Comparison of ENCODE assay signal across 1 cellular context in the genomic region with DNA sequence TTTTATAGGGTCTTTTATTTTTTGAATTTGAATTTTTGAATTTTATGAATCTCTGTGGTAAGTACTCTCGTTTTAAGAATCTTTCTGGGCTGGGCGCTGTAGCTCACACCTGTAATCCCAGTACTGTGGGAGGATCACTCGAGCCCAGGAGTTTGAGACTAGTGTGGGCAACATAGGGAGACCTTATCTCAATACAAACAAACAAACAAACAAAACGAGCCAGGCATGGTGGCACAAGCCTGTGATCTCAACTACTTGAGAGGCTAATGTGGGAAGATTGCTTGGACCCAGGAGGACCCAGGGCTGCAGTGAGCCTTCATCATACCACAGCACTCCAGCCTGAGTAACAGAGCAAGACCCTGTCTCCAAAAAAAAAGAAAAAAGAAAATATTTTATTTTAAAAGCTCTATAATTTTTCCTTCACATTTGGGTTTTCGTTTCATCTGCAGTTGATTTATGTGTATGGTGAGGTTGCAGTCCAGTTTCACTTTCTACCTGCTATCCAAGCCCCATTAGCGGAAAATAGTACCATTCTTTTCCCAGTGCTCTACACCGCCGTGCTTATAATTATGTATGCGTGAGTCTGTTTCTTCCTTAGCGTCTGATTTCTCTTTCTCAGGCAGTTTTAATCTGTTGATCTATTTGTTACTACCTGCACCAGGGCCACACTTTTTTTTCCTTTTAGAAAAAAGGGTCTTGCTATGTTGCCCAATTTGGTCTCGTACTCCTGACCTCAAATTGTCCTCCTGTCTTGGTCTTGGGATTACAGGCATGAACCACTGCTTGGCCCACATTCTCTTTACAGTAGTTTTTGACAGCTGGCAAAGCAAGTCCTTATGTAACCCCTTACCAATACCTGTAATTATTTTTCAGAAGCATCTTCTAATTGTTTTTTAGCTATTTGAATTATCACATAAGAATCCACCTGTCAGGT.
TF ChIP-seq lines count a peak whose summit lies in the region.

No MANE protein-coding gene starts in this region.

TF ChIP-seq in GM23338, 12 proteins besides CTCF, POLR2A, EP300 and RAD21 (continued from another document):
- TF ChIP-seq, protein P1, sequence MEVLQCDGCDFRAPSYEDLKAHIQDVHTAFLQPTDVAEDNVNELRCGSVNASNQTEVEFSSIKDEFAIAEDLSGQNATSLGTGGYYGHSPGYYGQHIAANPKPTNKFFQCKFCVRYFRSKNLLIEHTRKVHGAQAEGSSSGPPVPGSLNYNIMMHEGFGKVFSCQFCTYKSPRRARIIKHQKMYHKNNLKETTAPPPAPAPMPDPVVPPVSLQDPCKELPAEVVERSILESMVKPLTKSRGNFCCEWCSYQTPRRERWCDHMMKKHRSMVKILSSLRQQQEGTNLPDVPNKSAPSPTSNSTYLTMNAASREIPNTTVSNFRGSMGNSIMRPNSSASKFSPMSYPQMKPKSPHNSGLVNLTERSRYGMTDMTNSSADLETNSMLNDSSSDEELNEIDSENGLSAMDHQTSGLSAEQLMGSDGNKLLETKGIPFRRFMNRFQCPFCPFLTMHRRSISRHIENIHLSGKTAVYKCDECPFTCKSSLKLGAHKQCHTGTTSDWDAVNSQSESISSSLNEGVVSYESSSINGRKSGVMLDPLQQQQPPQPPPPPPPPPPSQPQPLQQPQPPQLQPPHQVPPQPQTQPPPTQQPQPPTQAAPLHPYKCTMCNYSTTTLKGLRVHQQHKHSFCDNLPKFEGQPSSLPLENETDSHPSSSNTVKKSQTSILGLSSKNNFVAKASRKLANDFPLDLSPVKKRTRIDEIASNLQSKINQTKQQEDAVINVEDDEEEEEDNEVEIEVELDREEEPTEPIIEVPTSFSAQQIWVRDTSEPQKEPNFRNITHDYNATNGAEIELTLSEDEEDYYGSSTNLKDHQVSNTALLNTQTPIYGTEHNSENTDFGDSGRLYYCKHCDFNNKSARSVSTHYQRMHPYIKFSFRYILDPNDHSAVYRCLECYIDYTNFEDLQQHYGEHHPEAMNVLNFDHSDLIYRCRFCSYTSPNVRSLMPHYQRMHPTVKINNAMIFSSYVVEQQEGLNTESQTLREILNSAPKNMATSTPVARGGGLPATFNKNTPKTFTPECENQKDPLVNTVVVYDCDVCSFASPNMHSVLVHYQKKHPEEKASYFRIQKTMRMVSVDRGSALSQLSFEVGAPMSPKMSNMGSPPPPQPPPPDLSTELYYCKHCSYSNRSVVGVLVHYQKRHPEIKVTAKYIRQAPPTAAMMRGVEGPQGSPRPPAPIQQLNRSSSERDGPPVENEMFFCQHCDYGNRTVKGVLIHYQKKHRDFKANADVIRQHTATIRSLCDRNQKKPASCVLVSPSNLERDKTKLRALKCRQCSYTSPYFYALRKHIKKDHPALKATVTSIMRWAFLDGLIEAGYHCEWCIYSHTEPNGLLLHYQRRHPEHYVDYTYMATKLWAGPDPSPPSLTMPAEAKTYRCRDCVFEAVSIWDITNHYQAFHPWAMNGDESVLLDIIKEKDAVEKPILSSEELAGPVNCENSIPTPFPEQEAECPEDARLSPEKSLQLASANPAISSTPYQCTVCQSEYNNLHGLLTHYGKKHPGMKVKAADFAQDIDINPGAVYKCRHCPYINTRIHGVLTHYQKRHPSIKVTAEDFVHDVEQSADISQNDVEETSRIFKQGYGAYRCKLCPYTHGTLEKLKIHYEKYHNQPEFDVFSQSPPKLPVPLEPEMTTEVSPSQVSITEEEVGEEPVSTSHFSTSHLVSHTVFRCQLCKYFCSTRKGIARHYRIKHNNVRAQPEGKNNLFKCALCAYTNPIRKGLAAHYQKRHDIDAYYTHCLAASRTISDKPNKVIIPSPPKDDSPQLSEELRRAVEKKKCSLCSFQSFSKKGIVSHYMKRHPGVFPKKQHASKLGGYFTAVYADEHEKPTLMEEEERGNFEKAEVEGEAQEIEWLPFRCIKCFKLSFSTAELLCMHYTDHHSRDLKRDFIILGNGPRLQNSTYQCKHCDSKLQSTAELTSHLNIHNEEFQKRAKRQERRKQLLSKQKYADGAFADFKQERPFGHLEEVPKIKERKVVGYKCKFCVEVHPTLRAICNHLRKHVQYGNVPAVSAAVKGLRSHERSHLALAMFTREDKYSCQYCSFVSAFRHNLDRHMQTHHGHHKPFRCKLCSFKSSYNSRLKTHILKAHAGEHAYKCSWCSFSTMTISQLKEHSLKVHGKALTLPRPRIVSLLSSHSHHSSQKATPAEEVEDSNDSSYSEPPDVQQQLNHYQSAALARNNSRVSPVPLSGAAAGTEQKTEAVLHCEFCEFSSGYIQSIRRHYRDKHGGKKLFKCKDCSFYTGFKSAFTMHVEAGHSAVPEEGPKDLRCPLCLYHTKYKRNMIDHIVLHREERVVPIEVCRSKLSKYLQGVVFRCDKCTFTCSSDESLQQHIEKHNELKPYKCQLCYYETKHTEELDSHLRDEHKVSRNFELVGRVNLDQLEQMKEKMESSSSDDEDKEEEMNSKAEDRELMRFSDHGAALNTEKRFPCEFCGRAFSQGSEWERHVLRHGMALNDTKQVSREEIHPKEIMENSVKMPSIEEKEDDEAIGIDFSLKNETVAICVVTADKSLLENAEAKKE (CRISPR knock-in tag; IDR thresholded peaks at IDR 0.05): no peak
- TF ChIP-seq JUNB (IDR thresholded peaks at IDR 0.05; ENCODE audit: unreplicated experiment) (no peak), POLR2AphosphoS5 (IDR thresholded peaks at IDR 0.05; ENCODE audit: low read depth) (no peak), ZNF331 (CRISPR knock-in tag; IDR thresholded peaks at IDR 0.05; ENCODE audit: low read depth) (no peak), EZH2 (IDR thresholded peaks at IDR 0.05; ENCODE audit: low read depth, unreplicated experiment) (no peak)
